12 cellular contexts compared by ENCODE assay signal in the genomic region with DNA sequence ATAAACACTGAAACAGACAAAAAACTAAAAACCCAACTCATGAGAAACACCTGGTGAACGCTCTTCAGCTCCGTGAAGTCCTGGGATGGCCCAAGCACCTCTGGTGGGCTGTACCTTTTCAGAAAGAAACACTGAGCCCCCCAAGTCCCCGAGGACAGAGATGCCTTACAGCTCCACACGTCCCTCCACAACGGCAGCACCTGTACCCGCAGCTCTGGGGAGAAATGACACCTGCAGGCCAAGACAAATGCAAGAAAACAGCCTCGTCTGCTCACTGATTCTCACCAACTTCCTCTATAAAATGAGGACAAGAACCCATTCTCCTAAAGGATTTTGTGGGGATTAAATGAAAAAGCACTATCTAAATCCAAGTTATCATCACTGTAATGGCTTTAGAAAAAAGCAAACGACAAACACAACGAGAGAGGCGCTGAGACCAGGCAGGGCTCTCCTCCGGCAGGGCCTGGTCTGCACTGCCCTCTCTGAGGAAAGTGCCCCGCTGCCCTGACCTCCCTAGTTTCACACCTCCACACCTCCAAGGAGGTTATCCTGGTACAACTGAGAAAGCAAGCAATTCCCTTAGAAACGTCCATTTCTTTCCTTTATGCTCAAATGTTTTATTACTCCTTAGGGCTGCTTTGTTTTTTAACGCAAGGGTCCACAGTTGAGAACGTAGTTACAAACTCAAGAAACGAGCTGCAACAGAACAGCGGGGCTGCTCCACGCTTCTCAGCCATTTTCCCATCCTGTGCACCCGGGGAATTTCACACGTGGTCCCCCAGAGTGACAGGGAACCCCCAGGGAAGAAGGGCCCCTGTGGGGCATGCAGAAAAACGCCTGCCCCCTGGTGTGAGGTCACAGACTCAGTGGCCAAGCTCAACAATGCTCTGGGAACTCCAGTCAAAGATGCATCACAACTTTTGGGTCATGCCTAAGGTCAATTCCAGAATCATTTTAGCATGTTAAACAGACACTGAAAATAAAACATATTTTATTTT.
DNase-seq lines count a peak whose midpoint lies in the region; FAIRE-seq and TF ChIP-seq lines count a peak whose summit lies in the region.
"Had no signal": no experiment of that assay in that cellular context is flagged by ENCODE, and none has a peak within 500 bp of the region (broad histone marks: within the 10 kb centered on the region; RNA-seq: fewer than 3 reads in every experiment).

No MANE protein-coding gene starts in this region.

- H3K36me3 ChIP-seq in BLaER1 (peaks cover 14% of the 10 kb centered on the region), adrenal gland (replicated peaks in 1 of 2) (no peaks in the 10 kb centered on the region), mesendoderm (ENCODE audit: control insufficient read depth, insufficient read depth, low read length) (no peaks in the 10 kb centered on the region)

- H3K56ac ChIP-seq in mesendoderm (ENCODE audit: low read length): no peak overlapping the region

- no peak overlapping the region for H2BK5ac ChIP-seq in mesendoderm (ENCODE audit: low read length)

- in situ Hi-C loops in GM13977 (cut with MboI; ENCODE audit: low pct_unique_long_range_greater_than_20kb, low sequenced_read_pairs, unreplicated experiment): no loop called here

- H3K4ac ChIP-seq in mesendoderm (ENCODE audit: low read depth, low read length): no peak overlapping the region

- no peak for FAIRE-seq in GM12892 (lab: Jason Lieb, UNC)

- H3K79me1 ChIP-seq in mesendoderm (ENCODE audit: low read length): peaks cover 29% of the 10 kb centered on the region

- H3K4me1 ChIP-seq in BLaER1: peaks cover 100% of the 10 kb centered on the region
- peaks cover 10 to 71% of the 10 kb centered on the region in 2 donors for H3K4me1 ChIP-seq in adrenal gland (replicated peaks in 1 of 2)
- H3K4me1 ChIP-seq in mesendoderm (ENCODE audit: control insufficient read depth, low read depth, low read length): peaks cover 7% of the 10 kb centered on the region

- no peak overlapping the region for H3K18ac ChIP-seq in mesendoderm (ENCODE audit: low read length)

- peaks cover 84% of the 10 kb centered on the region for H3K79me2 ChIP-seq in mesendoderm (ENCODE audit: control insufficient read depth, insufficient read depth, low read length)

- no peak overlapping the region for H3K4me3 Mint-ChIP-seq in mesothelial cell of epicardium

- H3K9me3 ChIP-seq in BLaER1 (no peaks in the 10 kb centered on the region), adrenal gland (replicated peaks in 1 of 3) (no peaks in the 10 kb centered on the region)
- H3K9me3 ChIP-seq: SK-N-SH had no signal

- peak overlapping the region; percentile 6; the same call in 1 of the 2 replicates for H3K9ac ChIP-seq in BLaER1
- no peak overlapping the region for H3K9ac ChIP-seq in mesendoderm (ENCODE audit: low read length)
- H3K9ac ChIP-seq: SK-N-SH had no signal

- H2AK5ac ChIP-seq in mesendoderm (ENCODE audit: low read length): no peak overlapping the region

- H4K8ac ChIP-seq in mesendoderm (ENCODE audit: low read depth, low read length): no peak overlapping the region

- no peak overlapping the region for H3K4me3 ChIP-seq in BLaER1
- H3K4me3 ChIP-seq in adrenal gland: no peak overlapping the region
- no peak overlapping the region for H3K4me3 ChIP-seq in mesendoderm (ENCODE audit: low read length)

- H3K36me3 Mint-ChIP-seq in mesothelial cell of epicardium: no peaks in the 10 kb centered on the region

- TF ChIP-seq POLR2A in adrenal gland (IDR thresholded peaks at IDR 0.05) (no peak), GM12892 (IDR thresholded peaks at IDR 0.05; ENCODE audit: low read depth, low read length) (no peak)

- peaks cover 100% of the 10 kb centered on the region for H4K20me1 ChIP-seq in BLaER1

- H3K4me2 ChIP-seq in BLaER1: peak overlapping the region; percentile 97
- H3K4me2 ChIP-seq in mesendoderm (ENCODE audit: low read length): no peak overlapping the region

- peak overlapping the region; percentile 54; the same call in 1 of the 2 replicates for H3K27ac ChIP-seq in BLaER1
- peak overlapping the region in 3 of 5 donors; percentile 13 to 81 (median 62) for H3K27ac ChIP-seq in adrenal gland
- no peak overlapping the region for H3K27ac ChIP-seq in mesendoderm (ENCODE audit: low read depth, low read length)

- H3K27me3 Mint-ChIP-seq in mesothelial cell of epicardium (ENCODE audit: low read depth): no peaks in the 10 kb centered on the region

- no peak overlapping the region for H2BK15ac ChIP-seq in mesendoderm (replicated peaks; ENCODE audit: low read depth)

- no peak overlapping the region for H2BK120ac ChIP-seq in mesendoderm (ENCODE audit: low read depth, low read length)

- no peak for DNase-seq in GM13977 (ENCODE audit: low spot score)
- peak in 2 of 7 donors; percentile 12 to 48 for DNase-seq in adrenal gland
- DNase-seq in mesothelial cell of epicardium (ENCODE audit: low spot score in 2 of 2, unreplicated experiment in 2 of 2): no peak
- no peak for DNase-seq in GM10266 (ENCODE audit: extremely low spot score)
- DNase-seq in activated gamma-delta T cell treated with Interleukin-2 at 50 U/mL for 16 hours: no peak
- DNase-seq in GM12892 (ENCODE audit: insufficient read length): no peak
- DNase-seq in mesendoderm: no peak
- DNase-seq: DMS53, left colon, NCI-H774, SK-N-SH had no signal

- TF ChIP-seq CTCF in GM13977 (IDR thresholded peaks at IDR 0.05; ENCODE audit: extremely low read depth, insufficient read depth, missing control alignments) (peak; percentile 7), adrenal gland (IDR thresholded peaks at IDR 0.05) (no peak), mesothelial cell of epicardium (IDR thresholded peaks at IDR 0.05; ENCODE audit: unreplicated experiment) (no peak), GM10266 (IDR thresholded peaks at IDR 0.05; ENCODE audit: control insufficient read depth, insufficient read depth, low read depth, missing control alignments) (no peak)

- H3K27me3 ChIP-seq in BLaER1 (no peaks in the 10 kb centered on the region), adrenal gland (no peaks in the 10 kb centered on the region), mesendoderm (ENCODE audit: insufficient read depth, low read length, poor library complexity) (no peaks in the 10 kb centered on the region)

- intact Hi-C loops in adrenal gland (cut with DNase I): loop anchor here in 1 of 2 donors (5.0 kb wide), 1 partner anchor 175 kb away; the partner anchor contains the start of gene SPG7

- H3K9me3 Mint-ChIP-seq in mesothelial cell of epicardium: no peaks in the 10 kb centered on the region

- H3K23ac ChIP-seq in mesendoderm (ENCODE audit: low read length): no peak overlapping the region

- peak overlapping the region; percentile 32 for H3K27ac Mint-ChIP-seq in mesothelial cell of epicardium

- peaks cover 33% of the 10 kb centered on the region for H3K4me1 Mint-ChIP-seq in mesothelial cell of epicardium

- WGBS in adrenal gland, 4 donors: 67 to 74% (median 69%) methylated on average over 21 of the region's 21 CpGs
- no CpG with 5 or more reads among the region's 21 CpGs for WGBS in mesendoderm (ENCODE audit: extremely low coverage, insufficient coverage, low lambda C conversion rate)

- no peak overlapping the region for H4K5ac ChIP-seq in mesendoderm (ENCODE audit: low read length)
